Comparison of ENCODE assay signal across 11 cellular contexts in genomic region chr9:131617611-131618010, GRCh38.
"Had no signal": no experiment of that assay in that cellular context is flagged by ENCODE, and none has a peak within 500 bp of the region (broad histone marks: within the 10 kb centered on the region; RNA-seq: fewer than 3 reads in every experiment).

No MANE protein-coding gene starts in this region.

- ATAC-seq: activated naive CD8-positive, alpha-beta T cell treated with anti-CD3 and anti-CD28 coated beads, Interleukin-2, amount 50 U/mL, for 24 hours; effector memory CD8-positive, alpha-beta T cell; natural killer cell had no signal

- H3K4me3 ChIP-seq: breast epithelium, sigmoid colon, spleen, transverse colon had no signal

- H3K36me3 ChIP-seq: breast epithelium had no signal

- H3K27me3 ChIP-seq: breast epithelium, foreskin keratinocyte, sigmoid colon, spleen, transverse colon had no signal

- DNase-seq: activated CD4-positive, alpha-beta T cell treated with anti-CD3 and anti-CD28 coated beads, Interleukin-2, amount 50 U/mL, for 1 hour; activated naive CD4-positive, alpha-beta T cell treated with anti-CD3 and anti-CD28 coated beads for 36 hours; activated naive CD8-positive, alpha-beta T cell treated with anti-CD3 and anti-CD28 coated beads, Interleukin-2, amount 50 U/mL, for 24 hours; effector memory CD8-positive, alpha-beta T cell; natural killer cell; sigmoid colon; spleen; transverse colon had no signal

- H3K27ac ChIP-seq: breast epithelium, foreskin keratinocyte, sigmoid colon, transverse colon had no signal

- H3K9me3 ChIP-seq: breast epithelium, sigmoid colon, spleen, transverse colon had no signal

- H3K4me1 ChIP-seq: breast epithelium, transverse colon had no signal

- H3K27ac Mint-ChIP-seq: activated naive CD8-positive, alpha-beta T cell treated with anti-CD3 and anti-CD28 coated beads, Interleukin-2, amount 50 U/mL, for 24 hours had no signal

- H3K27me3 Mint-ChIP-seq: activated naive CD8-positive, alpha-beta T cell treated with anti-CD3 and anti-CD28 coated beads, Interleukin-2, amount 50 U/mL, for 24 hours; effector memory CD8-positive, alpha-beta T cell; memory B cell had no signal

- H3K4me3 Mint-ChIP-seq: activated naive CD4-positive, alpha-beta T cell treated with anti-CD3 and anti-CD28 coated beads for 36 hours; activated naive CD8-positive, alpha-beta T cell treated with anti-CD3 and anti-CD28 coated beads, Interleukin-2, amount 50 U/mL, for 24 hours; effector memory CD8-positive, alpha-beta T cell; memory B cell; natural killer cell had no signal

- H3K9me3 Mint-ChIP-seq: activated naive CD4-positive, alpha-beta T cell treated with anti-CD3 and anti-CD28 coated beads for 36 hours; activated naive CD8-positive, alpha-beta T cell treated with anti-CD3 and anti-CD28 coated beads, Interleukin-2, amount 50 U/mL, for 24 hours; effector memory CD8-positive, alpha-beta T cell; memory B cell; natural killer cell had no signal
